In the genomic region with DNA sequence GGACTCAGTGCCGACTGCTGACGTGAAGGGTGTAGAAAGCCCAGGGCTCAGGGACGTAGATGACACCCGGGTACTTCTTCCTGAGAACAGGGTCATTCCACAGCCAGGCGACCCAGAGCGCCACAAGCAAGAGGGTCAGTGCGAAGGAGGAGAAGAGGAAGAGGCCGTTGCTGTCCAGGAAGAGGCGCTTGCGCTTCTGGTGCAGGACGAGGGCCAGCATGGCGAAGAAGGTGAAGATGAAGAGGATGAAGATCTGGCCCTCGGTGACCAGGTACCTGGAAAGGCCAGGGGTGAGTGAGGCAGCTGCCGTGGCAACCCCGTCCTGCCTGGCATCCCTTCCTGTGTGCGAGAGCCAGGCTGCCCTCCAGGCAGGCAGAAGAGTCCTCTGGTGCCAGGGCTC, we compare ENCODE assay signal across 21 cellular contexts. TPM values are rescaled to one million over a fixed set of nuclear protein-coding genes. Genes with fewer than 3 reads are reported as not detected.
DNase-seq lines count a peak whose midpoint lies in the region; TF ChIP-seq lines count a peak whose summit lies in the region.
"Had no signal": no experiment of that assay in that cellular context is flagged by ENCODE, and none has a peak within 500 bp of the region (broad histone marks: within the 10 kb centered on the region; RNA-seq: fewer than 3 reads in every experiment).

No MANE protein-coding gene starts in this region.

- peak overlapping the region; percentile 20 for H2BK5ac ChIP-seq in neuronal stem cell (ENCODE audit: low read length)

- BruUV-seq in A673 (replicated peaks; lab: Mats Ljungman, UMichigan) = no TSS peak

- peak overlapping the region; percentile 53; the same call in 1 of the 2 replicates for H3K9ac ChIP-seq in SU-DHL-6 (ENCODE audit: low read length)
- H3K9ac ChIP-seq in neuronal stem cell (ENCODE audit: low read depth, low read length, poor library complexity) = peak overlapping the region; percentile 57

- no peaks in the 10 kb centered on the region for H3K9me3 Mint-ChIP-seq in T-helper 1 cell treated with Interleukin-12 subunit alpha and Interleukin-12 subunit beta and Interleukin-4 antibody, amounts not matched to agents 30 μg/mL and 1 μg/mL, for 36 hours
- H3K9me3 Mint-ChIP-seq: activated naive CD4-positive, alpha-beta T cell treated with anti-CD3 and anti-CD28 coated beads, Interleukin-2, amount 50 U/mL, for 24 hours; naive thymus-derived CD8-positive, alpha-beta T cell had no signal

- H3K36me3 ChIP-seq in A673 (ENCODE audit: insufficient read depth, low read length, poor library complexity, severe bottlenecking) = no peaks in the 10 kb centered on the region
- no peaks in the 10 kb centered on the region for H3K36me3 ChIP-seq in SU-DHL-6 (ENCODE audit: low read length)
- H3K36me3 ChIP-seq in neuronal stem cell (replicated peaks in 1 of 2; ENCODE audit: control insufficient read depth in 2 of 2, insufficient read depth in 2 of 2, low read length in 2 of 2) = peaks cover 8 to 66% of the 10 kb centered on the region in 2 donors
- H3K36me3 ChIP-seq: prostate gland had no signal

- H3K4ac ChIP-seq in neuronal stem cell (ENCODE audit: low read length) = no peak overlapping the region

- H3K27ac ChIP-seq in A673 (ENCODE audit: low read depth, low read length, poor library complexity, severe bottlenecking) = peak overlapping the region; percentile 40
- H3K27ac ChIP-seq in SU-DHL-6 (ENCODE audit: low read depth, low read length) = peak overlapping the region; percentile 93
- no peak overlapping the region for H3K27ac ChIP-seq in neuronal stem cell (replicated peaks; ENCODE audit: low read length)
- H3K27ac ChIP-seq: 22Rv1, body of pancreas, prostate gland had no signal

- H2BK12ac ChIP-seq in neuronal stem cell (ENCODE audit: low read length) = no peak overlapping the region

- H3K23ac ChIP-seq in neuronal stem cell (ENCODE audit: low read depth, low read length, poor library complexity) = peak overlapping the region; percentile 50

- H3K79me2 ChIP-seq in SU-DHL-6 (ENCODE audit: insufficient read depth, low read length) = peaks cover 25% of the 10 kb centered on the region

- no peaks in the 10 kb centered on the region for H4K20me1 ChIP-seq in SU-DHL-6 (ENCODE audit: low read depth, low read length)

- H2BK15ac ChIP-seq in neuronal stem cell (ENCODE audit: low read length) = no peak overlapping the region

- intact Hi-C loops in A673 (cut with micrococcal nuclease; ENCODE audit: unreplicated experiment) = no loop called here

- H3K4me3 Mint-ChIP-seq in T-helper 1 cell treated with Interleukin-12 subunit alpha and Interleukin-12 subunit beta and Interleukin-4 antibody, amounts not matched to agents 30 μg/mL and 1 μg/mL, for 36 hours = peak overlapping the region; percentile 56

- H3K9me2 ChIP-seq in SU-DHL-6 (replicated peaks; ENCODE audit: insufficient read depth, low read length) = no peaks in the 10 kb centered on the region

- no peak overlapping the region for H4K8ac ChIP-seq in neuronal stem cell (ENCODE audit: low read depth, low read length)

- no peak overlapping the region for H3K4me3 ChIP-seq in A673 (ENCODE audit: low read depth, low read length, poor library complexity, severe bottlenecking)
- H3K4me3 ChIP-seq in SU-DHL-6 (ENCODE audit: insufficient read depth, low read length, poor library complexity, severe bottlenecking) = no peak overlapping the region
- H3K4me3 ChIP-seq in neuronal stem cell (ENCODE audit: low read length in 2 of 2) = no peak overlapping the region
- H3K4me3 ChIP-seq: body of pancreas, prostate gland had no signal

- peaks cover 4% of the 10 kb centered on the region for H3K36me3 Mint-ChIP-seq in T-helper 1 cell treated with Interleukin-12 subunit alpha and Interleukin-12 subunit beta and Interleukin-4 antibody, amounts not matched to agents 30 μg/mL and 1 μg/mL, for 36 hours (ENCODE audit: low read depth)
- H3K36me3 Mint-ChIP-seq: activated naive CD4-positive, alpha-beta T cell treated with anti-CD3 and anti-CD28 coated beads, Interleukin-2, amount 50 U/mL, for 24 hours had no signal

- H3K4me1 ChIP-seq in A673 (ENCODE audit: insufficient read depth, low read length, poor library complexity, severe bottlenecking) (peaks cover 10% of the 10 kb centered on the region), neuronal stem cell (ENCODE audit: control insufficient read depth in 2 of 2, insufficient read depth in 1 of 2, low read depth in 1 of 2, low read length in 2 of 2) (peaks cover 0 to 18% of the 10 kb centered on the region in 2 donors)

- H3K9me3 ChIP-seq in A673 (ENCODE audit: low read depth, low read length, poor library complexity, severe bottlenecking) (no peaks in the 10 kb centered on the region), SU-DHL-6 (ENCODE audit: insufficient read depth, low read length) (no peaks in the 10 kb centered on the region), neuronal stem cell (replicated peaks in 1 of 2; ENCODE audit: control insufficient read depth in 2 of 2, insufficient read depth in 1 of 2, low read depth in 1 of 2, low read length in 2 of 2) (no peaks in the 10 kb centered on the region)
- H3K9me3 ChIP-seq: body of pancreas, prostate gland had no signal

- H3K14ac ChIP-seq in neuronal stem cell (ENCODE audit: low read length) = no peak overlapping the region

- H4K91ac ChIP-seq in neuronal stem cell (ENCODE audit: low read depth, low read length, poor library complexity) = no peak overlapping the region

- H3K27me3 ChIP-seq in A673 (replicated peaks; ENCODE audit: insufficient read depth, low read depth, low read length, poor library complexity) (no peaks in the 10 kb centered on the region), SU-DHL-6 (ENCODE audit: low read length) (no peaks in the 10 kb centered on the region), neuronal stem cell (ENCODE audit: control insufficient read depth in 3 of 3, insufficient read depth in 3 of 3, low read depth in 1 of 3, low read length in 3 of 3) (no peaks in the 10 kb centered on the region)
- H3K27me3 ChIP-seq: body of pancreas had no signal

- no peak overlapping the region for H2BK120ac ChIP-seq in neuronal stem cell (ENCODE audit: low read depth, low read length)

- no peak for TF ChIP-seq CTCF in A673 (conservative IDR thresholded peaks at IDR 0.05; ENCODE audit: low read depth, low read length)
- TF ChIP-seq CTCF in SU-DHL-6 (IDR thresholded peaks at IDR 0.05; ENCODE audit: insufficient read depth, low read length, poor library complexity, severe bottlenecking) = no peak

- DNase-seq in T-helper 1 cell (no peak), A673 (ENCODE audit: low spot score) (no peak), neuronal stem cell (ENCODE audit: low spot score) (no peak), NK-92 (lab: John Stamatoyannopoulos, UW; ENCODE audit: unreplicated experiment) (no peak), SW 1271 (lab: John Stamatoyannopoulos, UW) (no peak)
- no peak for DNase-seq in effector CD4-positive, alpha-beta T cell
- DNase-seq: cortex of kidney; DMS 273 treated with DMSO at 0.1 percent for 48 hours; hippocampal formation; islet precursor cell; naive thymus-derived CD8-positive, alpha-beta T cell; NCI-H1105 treated with DMSO at 0.1 percent for 48 hours; NCI-H69; small intestine; stimulated activated CD4-positive, alpha-beta T cell treated with anti-CD3 and anti-CD28 coated beads, Interleukin-4, amount 100 ng/mL, for 24 hours had no signal

- peaks cover 8% of the 10 kb centered on the region for H3F3A ChIP-seq in SU-DHL-6 (ENCODE audit: insufficient read depth)

- H2AFZ ChIP-seq in SU-DHL-6 (ENCODE audit: low read depth, low read length, severe bottlenecking) (no peak overlapping the region), neuronal stem cell (ENCODE audit: low read length) (no peak overlapping the region)

- CTCF ChIA-PET in A673 (lab: Charles Lee) = no interaction called here

- H3K79me1 ChIP-seq in neuronal stem cell (ENCODE audit: low read depth, low read length) = peaks cover 14% of the 10 kb centered on the region

- H3K4me2 ChIP-seq in SU-DHL-6 (ENCODE audit: low read depth, low read length, poor library complexity, severe bottlenecking) (peak overlapping the region; percentile 54), neuronal stem cell (ENCODE audit: insufficient read depth, low read length, poor library complexity, severe bottlenecking) (no peak overlapping the region)

- POLR2A ChIA-PET in A673 (lab: Charles Lee; ENCODE audit: low non-redundant PET) = no interaction called here

- no peak overlapping the region for H2AK5ac ChIP-seq in neuronal stem cell (ENCODE audit: low read depth, low read length)

- H3K27me3 Mint-ChIP-seq in T-helper 1 cell treated with Interleukin-12 subunit alpha and Interleukin-12 subunit beta and Interleukin-4 antibody, amounts not matched to agents 30 μg/mL and 1 μg/mL, for 36 hours (ENCODE audit: low read depth) = no peaks in the 10 kb centered on the region
- H3K27me3 Mint-ChIP-seq: activated naive CD4-positive, alpha-beta T cell treated with anti-CD3 and anti-CD28 coated beads, Interleukin-2, amount 50 U/mL, for 24 hours; naive thymus-derived CD8-positive, alpha-beta T cell had no signal

- peak overlapping the region; percentile 84 for H3K27ac Mint-ChIP-seq in T-helper 1 cell treated with Interleukin-12 subunit alpha and Interleukin-12 subunit beta and Interleukin-4 antibody, amounts not matched to agents 30 μg/mL and 1 μg/mL, for 36 hours

- peaks cover 34% of the 10 kb centered on the region for H3K4me1 Mint-ChIP-seq in T-helper 1 cell treated with Interleukin-12 subunit alpha and Interleukin-12 subunit beta and Interleukin-4 antibody, amounts not matched to agents 30 μg/mL and 1 μg/mL, for 36 hours (ENCODE audit: low read depth)

- no peak overlapping the region for H3K18ac ChIP-seq in neuronal stem cell (ENCODE audit: low read length)

- no CpG with 5 or more reads among the region's 16 CpGs for WGBS in neuronal stem cell (ENCODE audit: extremely low coverage in 2 of 2, insufficient read length in 2 of 2, insufficient replicate concordance in 1 of 2), 2 donors

RNA-seq across cellular contexts. Expression of a gene that starts 3.0 kb away (rescaled TPM):
- total RNA-seq in A673 (2021) = 9.1 and 13.8 TPM in 2 replicates
- 26.8 TPM for polyA plus RNA-seq in neuronal stem cell (2013, experiment 1 of 2)
- 28.4 TPM for polyA plus RNA-seq in neuronal stem cell (2013, experiment 2 of 2)

RNA-seq across cellular contexts. Expression of a gene that starts 21.4 kb away (rescaled TPM):
- 75.4 and 84.7 TPM in 2 replicates for total RNA-seq in A673 (2021)
- 19.2 TPM for polyA plus RNA-seq in neuronal stem cell (2013, experiment 1 of 2)
- polyA plus RNA-seq in neuronal stem cell (2013, experiment 2 of 2) = 19.5 TPM
